ENCODE assay signal across 8 cellular contexts in genomic region chr7:101243786-101244384, GRCh38. TPM values are rescaled to one million over a fixed set of nuclear protein-coding genes. Genes with fewer than 3 reads are reported as not detected.
DNase-seq lines count a peak whose midpoint lies in the region; ATAC-seq and TF ChIP-seq lines count a peak whose summit lies in the region.

No MANE protein-coding gene starts in this region.

- H3K9me3 ChIP-seq in OCI-LY7 (ENCODE audit: low read length) = no peaks in the 10 kb centered on the region
- H3K9me3 ChIP-seq in duodenal mucosa (ENCODE audit: control insufficient read depth in 1 of 2, low read length in 2 of 2) = no peaks in the 10 kb centered on the region

- no TSS peak for BruUV-seq in OCI-LY7 (replicated peaks; lab: Mats Ljungman, UMichigan)

- intact Hi-C loops in OCI-LY7 (cut with micrococcal nuclease; ENCODE audit: unreplicated experiment) (loop anchor here (2.0 to 5.0 kb wide), 2 partner anchors 25 to 38 kb away; partner anchors contain the start of gene ZNHIT1), posterior vena cava (cut with DNase I) (no loop called here)

- peak overlapping the region; percentile 92 for H3K4me2 ChIP-seq in OCI-LY7 (ENCODE audit: low read length)

- no peak for ATAC-seq in HG03354 (IDR thresholded peaks at IDR 0.05; ENCODE audit: poor library complexity, severe bottlenecking, unreplicated experiment)

- H3K9ac ChIP-seq in duodenal mucosa (ENCODE audit: low read depth in 1 of 2, low read length in 2 of 2) = peak overlapping the region; percentile 88 to 94

- DNase-seq in NCI-H2227 (lab: John Stamatoyannopoulos, UW; ENCODE audit: unreplicated experiment) (peak; percentile 39), NCI-H2227 treated with DMSO at 0.1 percent for 48 hours (lab: John Stamatoyannopoulos, UW) (no peak), OCI-LY7 (ENCODE audit: low spot score) (no peak), midbrain (lab: John Stamatoyannopoulos, UW) (peak; percentile 38), AG08396 (ENCODE audit: low spot score) (no peak), posterior vena cava (ENCODE audit: low spot score) (no peak)

- CTCF ChIA-PET in OCI-LY7 (lab: Charles Lee; ENCODE audit: unreplicated experiment) = interaction anchor here (0.6 to 1.2 kb wide), 4 partner anchors 9 to 39 kb away, joined by 3 to 6 read pairs (median 4); partner anchors contain the start of gene ZNHIT1

- TF ChIP-seq CTCF in OCI-LY7 (conservative IDR thresholded peaks at IDR 0.05; ENCODE audit: low read length) = peak; percentile 92; the same call in 1 of the 2 replicates

- H3K36me3 ChIP-seq in OCI-LY7 (ENCODE audit: insufficient read depth, low read length) (peaks cover 47% of the 10 kb centered on the region), duodenal mucosa (ENCODE audit: control insufficient read depth in 1 of 2, insufficient read depth in 2 of 2, low read length in 2 of 2) (peaks cover 0 to 15% of the 10 kb centered on the region in 2 donors)

- peaks cover 18% of the 10 kb centered on the region for H3K4me1 ChIP-seq in OCI-LY7 (ENCODE audit: insufficient read depth, low read length, poor library complexity, severe bottlenecking)
- peaks cover 23 to 25% of the 10 kb centered on the region in 2 donors for H3K4me1 ChIP-seq in duodenal mucosa (ENCODE audit: control insufficient read depth in 1 of 2, insufficient read depth in 2 of 2, low read length in 2 of 2)

- H2AFZ ChIP-seq in OCI-LY7 (ENCODE audit: low read length) = peak overlapping the region; percentile 36; the same call in 1 of the 2 replicates

- no peaks in the 10 kb centered on the region for H4K20me1 ChIP-seq in OCI-LY7 (ENCODE audit: insufficient read depth, low read length)

- POLR2A ChIA-PET in OCI-LY7 (lab: Charles Lee) = interaction anchor here (1.0 to 1.8 kb wide), 4 partner anchors 26 to 354 kb away, joined by 3 to 4 read pairs (median 3); partner anchors contain the start of genes UFSP1 and ZNHIT1

- peak overlapping the region; percentile 58 for H3K27ac ChIP-seq in OCI-LY7 (ENCODE audit: low read depth, low read length, poor library complexity, severe bottlenecking)
- H3K27ac ChIP-seq in duodenal mucosa (ENCODE audit: low read depth, low read length) = peak overlapping the region; percentile 99

- H3K4me3 ChIP-seq in OCI-LY7 (ENCODE audit: low read depth, low read length, poor library complexity, severe bottlenecking) = peak overlapping the region; percentile 87
- peak overlapping the region; percentile 87 to 97 for H3K4me3 ChIP-seq in duodenal mucosa (ENCODE audit: low read depth in 1 of 2, low read length in 2 of 2)

- peaks cover 25% of the 10 kb centered on the region; the same call in 1 of the 2 replicates for H3K79me2 ChIP-seq in OCI-LY7 (ENCODE audit: insufficient read depth, low read depth, low read length)

- no peaks in the 10 kb centered on the region for H3K9me2 ChIP-seq in OCI-LY7 (ENCODE audit: insufficient read depth, low read length)

- H3K27me3 ChIP-seq in duodenal mucosa (ENCODE audit: control insufficient read depth in 1 of 2, insufficient read depth in 2 of 2, low read length in 2 of 2) = no peaks in the 10 kb centered on the region

RNA-seq across cellular contexts. Expression of gene FIS1, which starts 1.0 kb away (rescaled TPM):
- 92.7 and 114 TPM in 2 replicates for total RNA-seq in OCI-LY7 (2014; rRNA removed; shearing (Covaris generic))
- total RNA-seq in OCI-LY7 (2022) (93.4 and 102 TPM in 2 replicates), posterior vena cava (100 to 1,000 TPM; 166 to 181 TPM)

RNA-seq across cellular contexts. Expression of gene CLDN15, which starts 6.3 kb away (rescaled TPM):
- 15.9 and 17.8 TPM in 2 replicates for total RNA-seq in OCI-LY7 (2014; rRNA removed; shearing (Covaris generic))
- total RNA-seq in OCI-LY7 (2022) (31.9 and 34.8 TPM in 2 replicates), posterior vena cava (1 to 10 TPM; 4.9 to 5.1 TPM)

RNA-seq across cellular contexts. Expression of gene ZNHIT1, which starts 25.9 kb away (rescaled TPM):
- total RNA-seq in OCI-LY7 (2014; rRNA removed; shearing (Covaris generic)) = 63.8 and 77.3 TPM in 2 replicates
- total RNA-seq in OCI-LY7 (2022) (40.8 and 44.3 TPM in 2 replicates), posterior vena cava (10 to 100 TPM; 44.6 to 50.4 TPM)

RNA-seq across cellular contexts. Expression of gene PLOD3, which starts 26.5 kb away (rescaled TPM):
- total RNA-seq in OCI-LY7 (2014; rRNA removed; shearing (Covaris generic)) = 9.2 and 12.1 TPM in 2 replicates
- total RNA-seq in OCI-LY7 (2022) (25.0 and 30.5 TPM in 2 replicates), posterior vena cava (10 to 100 TPM; 59.6 to 64.3 TPM)

RNA-seq across cellular contexts. Expression of gene MOGAT3, which starts 43.0 kb away (rescaled TPM):
- not detected in 2 replicates for total RNA-seq in OCI-LY7 (2014; rRNA removed; shearing (Covaris generic))
- total RNA-seq in OCI-LY7 (2022) (not detected in 2 replicates), posterior vena cava (not detected)

Comparison
In these comparisons a context has a peak if more than half of its experiments do, and no peak if none do; other contexts are left out.
1. DNase-seq: peak in NCI-H2227 (single experiment) and midbrain (single experiment); none in NCI-H2227 treated with DMSO at 0.1 percent for 48 hours (single experiment), OCI-LY7 (single experiment), AG08396 (single experiment) and posterior vena cava (single experiment).